ENCODE assay signal across 10 cellular contexts in genomic region chr14:73567365-73567764, GRCh38. TPM values are rescaled to one million over a fixed set of nuclear protein-coding genes. Genes with fewer than 3 reads are reported as not detected.
DNase-seq lines count a peak whose midpoint lies in the region; ATAC-seq and TF ChIP-seq lines count a peak whose summit lies in the region.
"Had no signal": no experiment of that assay in that cellular context is flagged by ENCODE, and none has a peak within 500 bp of the region (broad histone marks: within the 10 kb centered on the region; RNA-seq: fewer than 3 reads in every experiment).

No MANE protein-coding gene starts in this region.

- POLR2A ChIA-PET in WTC11 (lab: Charles Lee) = no interaction called here

- H3K36me3 Mint-ChIP-seq in WTC11 = peaks cover 32% of the 10 kb centered on the region

- no peak overlapping the region for H3K27ac ChIP-seq in parathyroid adenoma
- H3K27ac ChIP-seq in aorta (ENCODE audit: low read depth in 1 of 2, low read length in 2 of 2) = no peak overlapping the region
- H3K27ac ChIP-seq: neural progenitor cell had no signal

- peak; percentile 8 for DNase-seq in EL
- no peak for DNase-seq in WTC11 (ENCODE audit: low spot score)
- DNase-seq in epithelial cell of proximal tubule (ENCODE audit: low read depth) = no peak
- no peak for DNase-seq in HAP-1 (ENCODE audit: low spot score in 2 of 2)
- no peak for DNase-seq in aorta
- no peak for DNase-seq in stimulated activated naive CD4-positive, alpha-beta T cell treated with Interleukin-2 at 50 U/mL for 16 hours (lab: John Stamatoyannopoulos, UW)
- DNase-seq: stimulated activated CD4-positive, alpha-beta T cell treated with anti-CD3 and anti-CD28 coated beads, Interleukin-1b, Interleukin-23, amount 100 ng/mL, for 48 hours had no signal

- H3K4me1 Mint-ChIP-seq in WTC11 = peaks cover 30% of the 10 kb centered on the region

- in situ Hi-C loops in HAP-1 (cut with MboI; ENCODE audit: low sequenced_read_pairs) = no loop called here

- 84 to 92% methylated on average over 7 of the region's 7 CpGs for WGBS in aorta, 2 donors

- H3K4me3 Mint-ChIP-seq in WTC11 = no peak overlapping the region
- H3K4me3 Mint-ChIP-seq: neural progenitor cell had no signal

- peaks cover 13% of the 10 kb centered on the region for H3K27me3 Mint-ChIP-seq in WTC11 (ENCODE audit: low read depth)

- H3K27ac Mint-ChIP-seq in WTC11 = 0 out of 2 replicates have a peak overlapping the region, but pooled peaks have one; percentile 38
- H3K27ac Mint-ChIP-seq: neural progenitor cell had no signal

- no peaks in the 10 kb centered on the region for H3K9me3 ChIP-seq in parathyroid adenoma (ENCODE audit: control insufficient read depth, low read length)
- H3K9me3 ChIP-seq in HAP-1 = no peaks in the 10 kb centered on the region; the same call in 1 of the 2 replicates
- H3K9me3 ChIP-seq in aorta (ENCODE audit: control insufficient read depth, low read length) = no peaks in the 10 kb centered on the region

- H3K27me3 ChIP-seq in parathyroid adenoma (ENCODE audit: control insufficient read depth, insufficient read depth, low read length) (no peaks in the 10 kb centered on the region), HAP-1 (ENCODE audit: low read depth) (no peaks in the 10 kb centered on the region), aorta (ENCODE audit: control insufficient read depth in 1 of 2, insufficient read depth in 2 of 2, low read length in 1 of 2) (no peaks in the 10 kb centered on the region)

- intact Hi-C loops in aorta (cut with DNase I) = loop anchor here (5.0 to 10.0 kb wide), 3 partner anchors 47 to 63 kb away; partner anchors contain the start of gene ACOT6 (in 1 of the 2)

- H3K9ac ChIP-seq in parathyroid adenoma = no peak overlapping the region
- H3K9ac ChIP-seq: neural progenitor cell had no signal

- peaks cover 17% of the 10 kb centered on the region for H3K9me3 Mint-ChIP-seq in WTC11

- H3K4me3 ChIP-seq in epithelial cell of proximal tubule (ENCODE audit: low read depth, low read length) (peak overlapping the region; percentile 68), parathyroid adenoma (ENCODE audit: low read depth, low read length) (no peak overlapping the region), HAP-1 (no peak overlapping the region), aorta (ENCODE audit: low read length in 2 of 2) (no peak overlapping the region)
- H3K4me3 ChIP-seq: neural progenitor cell had no signal

- ATAC-seq in WTC11 = no peak
- no peak for ATAC-seq in aorta (ENCODE audit: low FRiP score)
- no peak for ATAC-seq in HG03045 (IDR thresholded peaks at IDR 0.05; ENCODE audit: unreplicated experiment)

- H3K36me3 ChIP-seq in parathyroid adenoma (ENCODE audit: control insufficient read depth, insufficient read depth, low read length) = no peaks in the 10 kb centered on the region
- H3K36me3 ChIP-seq in HAP-1 (replicated peaks) = no peaks in the 10 kb centered on the region
- no peaks in the 10 kb centered on the region for H3K36me3 ChIP-seq in aorta (ENCODE audit: control insufficient read depth in 1 of 2, insufficient read depth in 2 of 2, low read length in 1 of 2)
- H3K36me3 ChIP-seq: neural progenitor cell had no signal

- H3K4me2 ChIP-seq in parathyroid adenoma (ENCODE audit: low read length) = peak overlapping the region; percentile 39
- H3K4me2 ChIP-seq: neural progenitor cell had no signal

- H3K79me2 ChIP-seq in parathyroid adenoma = peaks cover 11% of the 10 kb centered on the region

- no peak overlapping the region for H2AFZ ChIP-seq in parathyroid adenoma
- H2AFZ ChIP-seq: neural progenitor cell had no signal

- H3K4me1 ChIP-seq in parathyroid adenoma (peaks cover 13% of the 10 kb centered on the region), HAP-1 (no peaks in the 10 kb centered on the region), aorta (ENCODE audit: control insufficient read depth in 1 of 2, insufficient read depth in 2 of 2, low read length in 2 of 2) (no peaks in the 10 kb centered on the region)
- H3K4me1 ChIP-seq: neural progenitor cell had no signal

- TF ChIP-seq CTCF in WTC11 (IDR thresholded peaks at IDR 0.05) (no peak), epithelial cell of proximal tubule (conservative IDR thresholded peaks at IDR 0.05; ENCODE audit: low read depth, low read length) (no peak), parathyroid adenoma (IDR thresholded peaks at IDR 0.05) (no peak)

- CTCF ChIA-PET in WTC11 (lab: Charles Lee) = no interaction called here

TF ChIP-seq in WTC11, 78 proteins besides CTCF, POLR2A, EP300 and RAD21:
- TF ChIP-seq NFYB (CRISPR knock-in tag; conservative IDR thresholded peaks at IDR 0.05; ENCODE audit: low read depth) = 0 out of 2 replicates have a peak, but pooled peaks have one; percentile 30
- TF ChIP-seq FOXP4 (CRISPR knock-in tag; IDR thresholded peaks at IDR 0.05) = no peak
TF ChIP-seq in WTC11: peak in this region for 1.

RNA-seq across cellular contexts. Expression of gene ACOT2, which starts 1.6 kb away (rescaled TPM):
- 10.5 to 13.7 TPM (median 11.0 TPM) in 3 replicates for total RNA-seq in WTC11 (2021)
- 9.2 and 22.9 TPM in 2 replicates for total RNA-seq in epithelial cell of proximal tubule
- total RNA-seq in aorta = 10 to 100 TPM; 19.9 to 36.9 TPM
- 10 to 100 TPM; 19.4 to 28.7 TPM for polyA plus RNA-seq in aorta

RNA-seq across cellular contexts. Expression of gene HEATR4, which starts 8.6 kb away (rescaled TPM):
- 0.25 to 0.63 TPM (median 0.46 TPM) in 3 replicates for total RNA-seq in WTC11 (2021)
- 0.06 and 0.07 TPM in 2 replicates for total RNA-seq in epithelial cell of proximal tubule
- total RNA-seq in aorta = under 1 TPM; 0.10 to 0.96 TPM
- under 1 TPM; 0.15 to 0.38 TPM for polyA plus RNA-seq in aorta

RNA-seq across cellular contexts. Expression of gene ACOT4, which starts 24.3 kb away (rescaled TPM):
- total RNA-seq in WTC11 (2021) = 1.3 to 1.6 TPM (median 1.5 TPM) in 3 replicates
- total RNA-seq in epithelial cell of proximal tubule = 5.6 and 7.0 TPM in 2 replicates
- total RNA-seq in aorta = 1 to 10 TPM in 1 of 2 donors, under 1 TPM in 1; 0.39 to 1.3 TPM
- polyA plus RNA-seq in aorta = 1 to 10 TPM in 1 of 2 donors, under 1 TPM in 1; 0.15 to 1.6 TPM

RNA-seq across cellular contexts. Expression of gene ACOT1, which starts 30.4 kb away (rescaled TPM):
- total RNA-seq in WTC11 (2021) (3.0 to 4.6 TPM (median 4.6 TPM) in 3 replicates), epithelial cell of proximal tubule (4.8 and 10.6 TPM in 2 replicates), aorta (1 to 10 TPM; 4.6 to 9.0 TPM)
- polyA plus RNA-seq in aorta = 1 to 10 TPM; 5.2 to 5.4 TPM

RNA-seq across cellular contexts. Expression of gene ACOT6, which starts 45.0 kb away (rescaled TPM):
- total RNA-seq in WTC11 (2021) = 0.13 to 0.37 TPM in 2 of 3 replicates, not detected in the other
- 0.07 TPM in 1 of 2 replicates, not detected in the other for total RNA-seq in epithelial cell of proximal tubule
- not detected for total RNA-seq in aorta
- polyA plus RNA-seq in aorta = not detected
